ENCODE assay signal across 1 cellular context in the genomic region with DNA sequence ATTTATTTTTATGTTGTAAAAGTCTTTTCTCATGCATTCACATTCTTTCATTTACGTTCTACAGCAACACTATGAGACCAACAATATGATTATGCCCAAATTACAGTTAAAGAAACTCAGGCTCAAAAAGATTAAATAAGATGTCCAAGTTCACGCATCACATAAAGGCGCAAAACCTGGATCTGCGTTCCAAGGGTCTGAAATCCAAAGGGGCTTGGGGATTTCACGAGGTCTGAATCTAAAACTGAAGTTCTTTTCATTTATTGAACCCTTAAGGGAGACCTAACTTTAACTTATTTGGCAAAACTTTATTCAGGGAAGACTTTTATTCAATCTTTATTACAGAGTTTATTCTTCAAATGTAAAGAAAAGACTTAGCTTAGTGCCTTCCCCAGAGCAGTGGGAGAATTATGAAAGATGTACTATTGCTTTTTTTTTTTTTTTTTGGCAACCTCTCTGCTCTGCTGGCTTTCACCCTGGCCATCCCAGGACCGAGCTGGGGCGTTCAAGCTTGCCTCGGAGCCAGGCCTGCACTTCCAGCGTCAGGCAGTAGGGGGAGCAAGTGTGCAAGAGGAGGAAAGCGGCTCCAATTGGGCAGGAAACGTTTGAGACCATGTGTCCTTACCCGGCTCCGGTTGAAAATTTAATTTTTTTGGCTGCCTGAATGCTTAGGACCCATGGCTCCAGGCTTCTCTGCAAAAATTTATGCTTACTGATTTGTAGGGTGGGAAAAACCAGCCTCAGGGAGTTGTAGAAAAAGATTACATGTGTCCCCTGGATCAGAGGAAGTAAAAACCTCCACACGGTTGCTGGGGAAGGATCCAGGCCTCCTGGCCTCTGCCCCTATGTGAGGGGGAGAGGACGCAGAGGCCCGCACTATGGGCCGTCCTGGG.
TF ChIP-seq lines count a peak whose summit lies in the region.

No MANE protein-coding gene starts in this region.

TF ChIP-seq in K562, 482 proteins besides CTCF, POLR2A, EP300 and RAD21 (continued from another document and continues in another):
- TF ChIP-seq, protein P1, sequence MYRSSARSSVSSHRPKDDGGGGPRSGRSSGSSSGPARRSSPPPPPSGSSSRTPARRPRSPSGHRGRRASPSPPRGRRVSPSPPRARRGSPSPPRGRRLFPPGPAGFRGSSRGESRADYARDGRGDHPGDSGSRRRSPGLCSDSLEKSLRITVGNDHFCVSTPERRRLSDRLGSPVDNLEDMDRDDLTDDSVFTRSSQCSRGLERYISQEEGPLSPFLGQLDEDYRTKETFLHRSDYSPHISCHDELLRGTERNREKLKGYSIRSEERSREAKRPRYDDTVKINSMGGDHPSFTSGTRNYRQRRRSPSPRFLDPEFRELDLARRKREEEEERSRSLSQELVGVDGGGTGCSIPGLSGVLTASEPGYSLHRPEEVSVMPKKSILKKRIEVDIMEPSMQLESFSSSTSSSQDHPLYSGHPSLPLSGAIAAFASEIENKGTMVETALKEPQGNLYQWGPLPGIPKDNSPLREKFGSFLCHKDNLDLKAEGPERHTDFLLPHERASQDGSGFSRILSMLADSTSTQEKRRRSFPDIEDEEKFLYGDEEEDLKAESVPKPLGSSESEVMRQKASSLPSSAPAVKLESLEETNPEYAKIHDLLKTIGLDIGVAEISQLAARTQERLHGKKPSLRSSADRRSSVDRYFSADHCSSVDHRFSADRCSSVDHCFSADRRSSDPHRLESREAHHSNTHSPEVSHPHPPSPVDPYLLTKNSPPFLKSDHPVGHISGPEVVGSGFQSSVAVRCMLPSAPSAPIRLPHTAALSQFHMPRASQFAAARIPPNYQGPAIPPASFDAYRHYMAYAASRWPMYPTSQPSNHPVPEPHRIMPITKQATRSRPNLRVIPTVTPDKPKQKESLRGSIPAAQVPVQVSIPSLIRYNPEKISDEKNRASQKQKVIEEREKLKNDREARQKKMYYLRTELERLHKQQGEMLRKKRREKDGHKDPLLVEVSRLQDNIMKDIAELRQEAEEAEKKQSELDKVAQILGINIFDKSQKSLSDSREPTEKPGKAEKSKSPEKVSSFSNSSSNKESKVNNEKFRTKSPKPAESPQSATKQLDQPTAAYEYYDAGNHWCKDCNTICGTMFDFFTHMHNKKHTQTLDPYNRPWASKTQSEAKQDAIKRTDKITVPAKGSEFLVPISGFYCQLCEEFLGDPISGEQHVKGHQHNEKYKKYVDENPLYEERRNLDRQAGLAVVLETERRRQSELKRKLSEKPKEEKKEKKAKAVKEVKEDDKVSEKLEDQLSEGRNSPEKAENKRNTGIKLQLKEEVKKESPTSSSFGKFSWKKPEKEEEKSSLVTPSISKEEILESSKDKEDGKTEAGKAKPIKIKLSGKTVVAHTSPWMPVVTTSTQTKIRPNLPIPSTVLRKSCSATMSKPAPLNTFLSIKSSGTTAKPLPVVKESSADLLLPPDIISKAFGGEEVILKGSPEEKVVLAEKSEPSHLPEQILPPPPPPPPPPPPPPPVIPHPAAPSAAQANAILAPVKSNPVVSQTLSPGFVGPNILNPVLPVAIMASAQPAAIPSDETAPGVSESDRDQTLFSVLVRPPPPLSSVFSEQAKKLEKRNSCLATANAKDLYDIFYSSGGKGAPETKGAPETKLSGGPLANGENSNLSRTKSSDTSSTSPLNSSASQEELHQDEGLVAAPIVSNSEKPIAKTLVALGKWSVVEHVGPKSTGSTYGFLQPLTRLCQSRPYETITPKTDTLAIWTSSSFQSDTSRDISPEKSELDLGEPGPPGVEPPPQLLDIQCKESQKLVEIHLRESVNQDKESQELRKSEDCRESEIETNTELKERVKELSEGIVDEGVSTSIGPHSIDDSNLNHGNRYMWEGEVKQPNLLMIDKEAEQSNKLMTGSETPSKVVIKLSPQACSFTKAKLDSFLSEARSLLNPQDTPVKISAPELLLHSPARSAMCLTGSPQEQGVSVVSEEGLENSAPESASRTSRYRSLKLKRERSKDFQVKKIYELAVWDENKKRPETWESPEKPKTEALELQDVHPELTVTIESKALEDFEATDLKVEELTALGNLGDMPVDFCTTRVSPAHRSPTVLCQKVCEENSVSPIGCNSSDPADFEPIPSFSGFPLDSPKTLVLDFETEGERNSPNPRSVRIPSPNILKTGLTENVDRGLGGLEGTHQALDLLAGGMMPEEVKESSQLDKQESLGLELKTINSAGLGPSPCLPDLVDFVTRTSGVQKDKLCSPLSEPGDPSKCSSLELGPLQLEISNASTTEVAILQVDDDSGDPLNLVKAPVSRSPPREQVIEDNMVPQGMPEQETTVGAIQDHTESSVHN (IDR thresholded peaks at IDR 0.05; ENCODE audit: borderline replicate concordance in 1 of 2, low read depth in 1 of 2), result no peak
- TF ChIP-seq, protein P2, sequence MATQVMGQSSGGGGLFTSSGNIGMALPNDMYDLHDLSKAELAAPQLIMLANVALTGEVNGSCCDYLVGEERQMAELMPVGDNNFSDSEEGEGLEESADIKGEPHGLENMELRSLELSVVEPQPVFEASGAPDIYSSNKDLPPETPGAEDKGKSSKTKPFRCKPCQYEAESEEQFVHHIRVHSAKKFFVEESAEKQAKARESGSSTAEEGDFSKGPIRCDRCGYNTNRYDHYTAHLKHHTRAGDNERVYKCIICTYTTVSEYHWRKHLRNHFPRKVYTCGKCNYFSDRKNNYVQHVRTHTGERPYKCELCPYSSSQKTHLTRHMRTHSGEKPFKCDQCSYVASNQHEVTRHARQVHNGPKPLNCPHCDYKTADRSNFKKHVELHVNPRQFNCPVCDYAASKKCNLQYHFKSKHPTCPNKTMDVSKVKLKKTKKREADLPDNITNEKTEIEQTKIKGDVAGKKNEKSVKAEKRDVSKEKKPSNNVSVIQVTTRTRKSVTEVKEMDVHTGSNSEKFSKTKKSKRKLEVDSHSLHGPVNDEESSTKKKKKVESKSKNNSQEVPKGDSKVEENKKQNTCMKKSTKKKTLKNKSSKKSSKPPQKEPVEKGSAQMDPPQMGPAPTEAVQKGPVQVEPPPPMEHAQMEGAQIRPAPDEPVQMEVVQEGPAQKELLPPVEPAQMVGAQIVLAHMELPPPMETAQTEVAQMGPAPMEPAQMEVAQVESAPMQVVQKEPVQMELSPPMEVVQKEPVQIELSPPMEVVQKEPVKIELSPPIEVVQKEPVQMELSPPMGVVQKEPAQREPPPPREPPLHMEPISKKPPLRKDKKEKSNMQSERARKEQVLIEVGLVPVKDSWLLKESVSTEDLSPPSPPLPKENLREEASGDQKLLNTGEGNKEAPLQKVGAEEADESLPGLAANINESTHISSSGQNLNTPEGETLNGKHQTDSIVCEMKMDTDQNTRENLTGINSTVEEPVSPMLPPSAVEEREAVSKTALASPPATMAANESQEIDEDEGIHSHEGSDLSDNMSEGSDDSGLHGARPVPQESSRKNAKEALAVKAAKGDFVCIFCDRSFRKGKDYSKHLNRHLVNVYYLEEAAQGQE (CRISPR knock-in tag; IDR thresholded peaks at IDR 0.05; ENCODE audit: low read depth), result no peak
- TF ChIP-seq MYC (IDR thresholded peaks at IDR 0.05; ENCODE audit: low read depth, low read length) (peak; percentile 83), MYC (CRISPR knock-in tag; IDR thresholded peaks at IDR 0.05; ENCODE audit: borderline replicate concordance, low read depth) (no peak), LCOR (CRISPR knock-in tag; IDR thresholded peaks at IDR 0.05) (peak; percentile 77), SETDB1 (IDR thresholded peaks at IDR 0.05; ENCODE audit: low read length) (no peak), IFI16 (CRISPR knock-in tag; IDR thresholded peaks at IDR 0.05) (no peak), PHF21A (IDR thresholded peaks at IDR 0.05; ENCODE audit: borderline replicate concordance, low read depth) (peak; percentile 18; the same call in 1 of the 2 replicates), PCBP1 (IDR thresholded peaks at IDR 0.05; ENCODE audit: low read depth, low read length, poor library complexity, severe bottlenecking) (no peak), NR3C1 (CRISPR knock-in tag; IDR thresholded peaks at IDR 0.05) (no peak), YBX1 (IDR thresholded peaks at IDR 0.05) (no peak), ZNF384 (IDR thresholded peaks at IDR 0.05; ENCODE audit: low read depth, low read length) (peak; percentile 88), FOXK1 (CRISPR knock-in tag; IDR thresholded peaks at IDR 0.05; ENCODE audit: borderline replicate concordance) (no peak), TAF15 (IDR thresholded peaks at IDR 0.05; ENCODE audit: low read depth, low read length) (no peak), ZNF778 (CRISPR knock-in tag; IDR thresholded peaks at IDR 0.05) (no peak), SNRNP70 (optimal IDR thresholded peaks at IDR 0.05; ENCODE audit: low read depth, low read length) (no peak), EHMT2 (IDR thresholded peaks at IDR 0.05) (no peak; the same call in 1 of the 2 replicates), ZNF23 (CRISPR knock-in tag; IDR thresholded peaks at IDR 0.05) (no peak), CCAR2 (IDR thresholded peaks at IDR 0.05; ENCODE audit: low read depth, low read length) (no peak), ZNF133 (CRISPR knock-in tag; IDR thresholded peaks at IDR 0.05) (no peak), NR2C1 (IDR thresholded peaks at IDR 0.05) (no peak), NR2C1 (tag; IDR thresholded peaks at IDR 0.05) (no peak), SMC3 (conservative IDR thresholded peaks at IDR 0.05; ENCODE audit: insufficient read depth, low read depth, low read length) (peak; percentile 85)
- TF ChIP-seq, protein P3, sequence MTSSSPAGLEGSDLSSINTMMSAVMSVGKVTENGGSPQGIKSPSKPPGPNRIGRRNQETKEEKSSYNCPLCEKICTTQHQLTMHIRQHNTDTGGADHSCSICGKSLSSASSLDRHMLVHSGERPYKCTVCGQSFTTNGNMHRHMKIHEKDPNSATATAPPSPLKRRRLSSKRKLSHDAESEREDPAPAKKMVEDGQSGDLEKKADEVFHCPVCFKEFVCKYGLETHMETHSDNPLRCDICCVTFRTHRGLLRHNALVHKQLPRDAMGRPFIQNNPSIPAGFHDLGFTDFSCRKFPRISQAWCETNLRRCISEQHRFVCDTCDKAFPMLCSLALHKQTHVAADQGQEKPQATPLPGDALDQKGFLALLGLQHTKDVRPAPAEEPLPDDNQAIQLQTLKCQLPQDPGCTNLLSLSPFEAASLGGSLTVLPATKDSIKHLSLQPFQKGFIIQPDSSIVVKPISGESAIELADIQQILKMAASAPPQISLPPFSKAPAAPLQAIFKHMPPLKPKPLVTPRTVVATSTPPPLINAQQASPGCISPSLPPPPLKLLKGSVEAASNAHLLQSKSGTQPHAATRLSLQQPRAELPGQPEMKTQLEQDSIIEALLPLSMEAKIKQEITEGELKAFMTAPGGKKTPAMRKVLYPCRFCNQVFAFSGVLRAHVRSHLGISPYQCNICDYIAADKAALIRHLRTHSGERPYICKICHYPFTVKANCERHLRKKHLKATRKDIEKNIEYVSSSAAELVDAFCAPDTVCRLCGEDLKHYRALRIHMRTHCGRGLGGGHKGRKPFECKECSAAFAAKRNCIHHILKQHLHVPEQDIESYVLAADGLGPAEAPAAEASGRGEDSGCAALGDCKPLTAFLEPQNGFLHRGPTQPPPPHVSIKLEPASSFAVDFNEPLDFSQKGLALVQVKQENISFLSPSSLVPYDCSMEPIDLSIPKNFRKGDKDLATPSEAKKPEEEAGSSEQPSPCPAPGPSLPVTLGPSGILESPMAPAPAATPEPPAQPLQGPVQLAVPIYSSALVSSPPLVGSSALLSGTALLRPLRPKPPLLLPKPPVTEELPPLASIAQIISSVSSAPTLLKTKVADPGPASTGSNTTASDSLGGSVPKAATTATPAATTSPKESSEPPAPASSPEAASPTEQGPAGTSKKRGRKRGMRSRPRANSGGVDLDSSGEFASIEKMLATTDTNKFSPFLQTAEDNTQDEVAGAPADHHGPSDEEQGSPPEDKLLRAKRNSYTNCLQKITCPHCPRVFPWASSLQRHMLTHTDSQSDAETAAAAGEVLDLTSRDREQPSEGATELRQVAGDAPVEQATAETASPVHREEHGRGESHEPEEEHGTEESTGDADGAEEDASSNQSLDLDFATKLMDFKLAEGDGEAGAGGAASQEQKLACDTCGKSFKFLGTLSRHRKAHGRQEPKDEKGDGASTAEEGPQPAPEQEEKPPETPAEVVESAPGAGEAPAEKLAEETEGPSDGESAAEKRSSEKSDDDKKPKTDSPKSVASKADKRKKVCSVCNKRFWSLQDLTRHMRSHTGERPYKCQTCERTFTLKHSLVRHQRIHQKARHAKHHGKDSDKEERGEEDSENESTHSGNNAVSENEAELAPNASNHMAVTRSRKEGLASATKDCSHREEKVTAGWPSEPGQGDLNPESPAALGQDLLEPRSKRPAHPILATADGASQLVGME (CRISPR knock-in tag; IDR thresholded peaks at IDR 0.05), result no peak
- TF ChIP-seq, protein P4, sequence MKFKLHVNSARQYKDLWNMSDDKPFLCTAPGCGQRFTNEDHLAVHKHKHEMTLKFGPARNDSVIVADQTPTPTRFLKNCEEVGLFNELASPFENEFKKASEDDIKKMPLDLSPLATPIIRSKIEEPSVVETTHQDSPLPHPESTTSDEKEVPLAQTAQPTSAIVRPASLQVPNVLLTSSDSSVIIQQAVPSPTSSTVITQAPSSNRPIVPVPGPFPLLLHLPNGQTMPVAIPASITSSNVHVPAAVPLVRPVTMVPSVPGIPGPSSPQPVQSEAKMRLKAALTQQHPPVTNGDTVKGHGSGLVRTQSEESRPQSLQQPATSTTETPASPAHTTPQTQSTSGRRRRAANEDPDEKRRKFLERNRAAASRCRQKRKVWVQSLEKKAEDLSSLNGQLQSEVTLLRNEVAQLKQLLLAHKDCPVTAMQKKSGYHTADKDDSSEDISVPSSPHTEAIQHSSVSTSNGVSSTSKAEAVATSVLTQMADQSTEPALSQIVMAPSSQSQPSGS (CRISPR knock-in tag; IDR thresholded peaks at IDR 0.05), result no peak
- TF ChIP-seq, protein P5, sequence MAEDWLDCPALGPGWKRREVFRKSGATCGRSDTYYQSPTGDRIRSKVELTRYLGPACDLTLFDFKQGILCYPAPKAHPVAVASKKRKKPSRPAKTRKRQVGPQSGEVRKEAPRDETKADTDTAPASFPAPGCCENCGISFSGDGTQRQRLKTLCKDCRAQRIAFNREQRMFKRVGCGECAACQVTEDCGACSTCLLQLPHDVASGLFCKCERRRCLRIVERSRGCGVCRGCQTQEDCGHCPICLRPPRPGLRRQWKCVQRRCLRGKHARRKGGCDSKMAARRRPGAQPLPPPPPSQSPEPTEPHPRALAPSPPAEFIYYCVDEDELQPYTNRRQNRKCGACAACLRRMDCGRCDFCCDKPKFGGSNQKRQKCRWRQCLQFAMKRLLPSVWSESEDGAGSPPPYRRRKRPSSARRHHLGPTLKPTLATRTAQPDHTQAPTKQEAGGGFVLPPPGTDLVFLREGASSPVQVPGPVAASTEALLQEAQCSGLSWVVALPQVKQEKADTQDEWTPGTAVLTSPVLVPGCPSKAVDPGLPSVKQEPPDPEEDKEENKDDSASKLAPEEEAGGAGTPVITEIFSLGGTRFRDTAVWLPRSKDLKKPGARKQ (CRISPR knock-in tag; IDR thresholded peaks at IDR 0.05), result no peak
- TF ChIP-seq, protein P6, sequence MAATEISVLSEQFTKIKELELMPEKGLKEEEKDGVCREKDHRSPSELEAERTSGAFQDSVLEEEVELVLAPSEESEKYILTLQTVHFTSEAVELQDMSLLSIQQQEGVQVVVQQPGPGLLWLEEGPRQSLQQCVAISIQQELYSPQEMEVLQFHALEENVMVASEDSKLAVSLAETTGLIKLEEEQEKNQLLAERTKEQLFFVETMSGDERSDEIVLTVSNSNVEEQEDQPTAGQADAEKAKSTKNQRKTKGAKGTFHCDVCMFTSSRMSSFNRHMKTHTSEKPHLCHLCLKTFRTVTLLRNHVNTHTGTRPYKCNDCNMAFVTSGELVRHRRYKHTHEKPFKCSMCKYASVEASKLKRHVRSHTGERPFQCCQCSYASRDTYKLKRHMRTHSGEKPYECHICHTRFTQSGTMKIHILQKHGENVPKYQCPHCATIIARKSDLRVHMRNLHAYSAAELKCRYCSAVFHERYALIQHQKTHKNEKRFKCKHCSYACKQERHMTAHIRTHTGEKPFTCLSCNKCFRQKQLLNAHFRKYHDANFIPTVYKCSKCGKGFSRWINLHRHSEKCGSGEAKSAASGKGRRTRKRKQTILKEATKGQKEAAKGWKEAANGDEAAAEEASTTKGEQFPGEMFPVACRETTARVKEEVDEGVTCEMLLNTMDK (IDR thresholded peaks at IDR 0.05; ENCODE audit: borderline replicate concordance, insufficient read depth, low read depth, low read length, poor library complexity, severe bottlenecking), result no peak
